1 cellular context compared by ENCODE assay signal in the genomic region with DNA sequence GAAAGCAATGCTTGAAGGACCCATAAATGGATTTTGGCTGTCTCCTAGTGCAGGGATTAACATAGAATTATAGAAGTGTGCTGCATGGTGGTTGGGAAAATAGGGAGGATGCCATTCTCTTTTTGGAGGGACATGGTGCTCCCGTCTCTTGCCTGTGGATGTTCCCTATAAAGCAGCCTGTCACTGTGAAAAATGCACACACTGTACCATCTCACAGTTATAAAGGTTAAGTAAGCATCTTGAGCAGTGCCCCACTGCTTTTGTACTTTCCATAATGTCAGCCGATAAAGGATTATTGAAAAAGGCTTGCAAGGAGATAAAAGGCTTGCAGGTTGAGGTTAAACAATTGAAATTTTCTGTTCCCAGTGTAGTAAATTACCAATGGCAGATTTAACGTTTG.
TF ChIP-seq lines count a peak whose summit lies in the region.

No MANE protein-coding gene starts in this region.

TF ChIP-seq in HEK293, 187 proteins besides CTCF, POLR2A, EP300 and RAD21 (continued from another document):
- TF ChIP-seq, protein P1, sequence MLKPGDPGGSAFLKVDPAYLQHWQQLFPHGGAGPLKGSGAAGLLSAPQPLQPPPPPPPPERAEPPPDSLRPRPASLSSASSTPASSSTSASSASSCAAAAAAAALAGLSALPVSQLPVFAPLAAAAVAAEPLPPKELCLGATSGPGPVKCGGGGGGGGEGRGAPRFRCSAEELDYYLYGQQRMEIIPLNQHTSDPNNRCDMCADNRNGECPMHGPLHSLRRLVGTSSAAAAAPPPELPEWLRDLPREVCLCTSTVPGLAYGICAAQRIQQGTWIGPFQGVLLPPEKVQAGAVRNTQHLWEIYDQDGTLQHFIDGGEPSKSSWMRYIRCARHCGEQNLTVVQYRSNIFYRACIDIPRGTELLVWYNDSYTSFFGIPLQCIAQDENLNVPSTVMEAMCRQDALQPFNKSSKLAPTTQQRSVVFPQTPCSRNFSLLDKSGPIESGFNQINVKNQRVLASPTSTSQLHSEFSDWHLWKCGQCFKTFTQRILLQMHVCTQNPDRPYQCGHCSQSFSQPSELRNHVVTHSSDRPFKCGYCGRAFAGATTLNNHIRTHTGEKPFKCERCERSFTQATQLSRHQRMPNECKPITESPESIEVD (tag by site-specific recombination; IDR thresholded peaks at IDR 0.05): peak; percentile 37
- no peak for TF ChIP-seq ZNF248 (tag by site-specific recombination; IDR thresholded peaks at IDR 0.05)
- TF ChIP-seq PRDM1 (tag by site-specific recombination; IDR thresholded peaks at IDR 0.05): no peak
- TF ChIP-seq ZNF473 (tag by site-specific recombination; IDR thresholded peaks at IDR 0.05): no peak
- TF ChIP-seq SCRT2 (tag by site-specific recombination; IDR thresholded peaks at IDR 0.05): no peak
- TF ChIP-seq ZNF112 (tag by site-specific recombination; IDR thresholded peaks at IDR 0.05): no peak
- no peak for TF ChIP-seq BCL6B (tag by site-specific recombination; IDR thresholded peaks at IDR 0.05)
- TF ChIP-seq WT1 (tag by site-specific recombination; IDR thresholded peaks at IDR 0.05): 0 out of 2 replicates have a peak, but pooled peaks have one; percentile 34
- TF ChIP-seq BCL11A (tag by site-specific recombination; IDR thresholded peaks at IDR 0.05; ENCODE audit: low read depth): no peak
- no peak for TF ChIP-seq ZNF24 (tag by site-specific recombination; IDR thresholded peaks at IDR 0.05)
- no peak for TF ChIP-seq ZNF266 (tag by site-specific recombination; IDR thresholded peaks at IDR 0.05; ENCODE audit: low read depth)
- no peak for TF ChIP-seq ZNF600 (tag by site-specific recombination; IDR thresholded peaks at IDR 0.05)
